7 cellular contexts compared by ENCODE assay signal in the genomic region with DNA sequence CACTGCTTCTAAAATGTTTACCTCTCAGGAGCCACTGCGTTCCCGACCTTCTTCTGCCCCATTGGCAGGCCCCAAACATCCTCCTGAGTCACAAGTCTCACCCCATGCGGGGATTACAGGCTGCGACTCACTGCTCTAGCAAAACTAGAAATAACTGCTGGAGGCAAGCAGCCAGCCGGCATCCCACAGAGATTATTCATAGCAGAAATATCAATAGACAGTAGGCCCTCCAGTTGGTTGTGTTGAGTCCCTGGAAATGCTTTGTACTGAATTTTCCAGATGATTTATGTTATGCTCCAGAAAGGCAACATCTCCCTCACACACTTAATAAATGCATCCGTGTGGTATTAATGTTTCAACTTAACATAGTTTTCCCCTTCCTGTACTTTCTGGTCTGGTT.
DNase-seq lines count a peak whose midpoint lies in the region; FAIRE-seq and TF ChIP-seq lines count a peak whose summit lies in the region.

No MANE protein-coding gene starts in this region.

- H3K27ac Mint-ChIP-seq in osteocyte (ENCODE audit: unreplicated experiment): peak overlapping the region; percentile 94

- FAIRE-seq in RCC 7860 (lab: Jason Lieb, UNC) (peak; percentile 65), GM12891 (lab: Jason Lieb, UNC) (no peak)

- no peaks in the 10 kb centered on the region for H3K27me3 ChIP-seq in fibroblast of lung (ENCODE audit: control insufficient read depth, insufficient read depth, low read length)

- H2AFZ ChIP-seq in fibroblast of lung (ENCODE audit: low read length): no peak overlapping the region

- H3K9ac ChIP-seq in fibroblast of lung (ENCODE audit: insufficient read depth, low read length): no peak overlapping the region

- no peaks in the 10 kb centered on the region for H3K9me3 ChIP-seq in fibroblast of lung (ENCODE audit: control insufficient read depth, insufficient read depth, low read depth, low read length)

- no peaks in the 10 kb centered on the region for H4K20me1 ChIP-seq in fibroblast of lung (ENCODE audit: control insufficient read depth, extremely low read depth, insufficient read depth, low read length)

- peaks cover 13% of the 10 kb centered on the region for H3K4me1 ChIP-seq in fibroblast of lung (ENCODE audit: control insufficient read depth, extremely low read depth, insufficient read depth, low read length)

- no peak overlapping the region for H3K4me3 ChIP-seq in fibroblast of lung (replicated peaks in 1 of 4; ENCODE audit: control extremely low read depth in 1 of 4, insufficient read depth in 1 of 4, low read depth in 3 of 4, low read length in 4 of 4)

- peaks cover 2% of the 10 kb centered on the region for H3K79me2 ChIP-seq in fibroblast of lung (ENCODE audit: control insufficient read depth, insufficient read depth, low read length)

- peak overlapping the region; percentile 47 for H3K27ac ChIP-seq in fibroblast of lung (ENCODE audit: insufficient read depth, low read length)

- no peak for TF ChIP-seq CTCF in fibroblast of lung (conservative IDR thresholded peaks at IDR 0.05 in 1 of 2, IDR thresholded peaks at IDR 0.05 in 1 of 2; ENCODE audit: low read depth in 1 of 2, low read length in 2 of 2)
- no peak for TF ChIP-seq CTCF in osteocyte (IDR thresholded peaks at IDR 0.05)

- H3K4me1 Mint-ChIP-seq in osteocyte (ENCODE audit: unreplicated experiment): peaks cover 60% of the 10 kb centered on the region

- DNase-seq in H4 (ENCODE audit: low spot score): peak; percentile 77
- DNase-seq in RCC 7860 (ENCODE audit: low spot score): peak; percentile 74
- DNase-seq in fibroblast of lung (ENCODE audit: low read depth in 2 of 2): peak; percentile 95 to 99
- DNase-seq in osteocyte (ENCODE audit: extremely low spot score, unreplicated experiment): peak; percentile 90
- DNase-seq in GM12891 (ENCODE audit: insufficient read length, low spot score): no peak
- DNase-seq in NCI-H2196 (lab: John Stamatoyannopoulos, UW; ENCODE audit: unreplicated experiment): no peak
- no peak for DNase-seq in NCI-H345 treated with DMSO at 0.1 percent for 48 hours (lab: John Stamatoyannopoulos, UW; ENCODE audit: unreplicated experiment)

- H3K4me3 Mint-ChIP-seq in osteocyte (ENCODE audit: unreplicated experiment): no peak overlapping the region

- no peaks in the 10 kb centered on the region for H3K9me3 Mint-ChIP-seq in osteocyte (ENCODE audit: unreplicated experiment)

- H3K36me3 ChIP-seq in fibroblast of lung (ENCODE audit: control insufficient read depth, insufficient read depth, low read length): no peaks in the 10 kb centered on the region

- H3K36me3 Mint-ChIP-seq in osteocyte (ENCODE audit: unreplicated experiment): peaks cover 15% of the 10 kb centered on the region

- peak overlapping the region; percentile 41 for H3K4me2 ChIP-seq in fibroblast of lung (ENCODE audit: extremely low read depth, insufficient read depth, low read length)

- no peak for TF ChIP-seq POLR2A in GM12891 (IDR thresholded peaks at IDR 0.05; ENCODE audit: low read depth, low read length)

- no peaks in the 10 kb centered on the region for H3K27me3 Mint-ChIP-seq in osteocyte (ENCODE audit: unreplicated experiment)

TF ChIP-seq in GM12891, 5 proteins besides CTCF, POLR2A, EP300 and RAD21:
- no peak for TF ChIP-seq SPI1 (IDR thresholded peaks at IDR 0.05; ENCODE audit: low read depth, low read length)
- TF ChIP-seq PAX5 (IDR thresholded peaks at IDR 0.05; ENCODE audit: insufficient read depth, low read length, severe bottlenecking): no peak
- TF ChIP-seq POU2F2 (IDR thresholded peaks at IDR 0.05; ENCODE audit: low read depth, low read length): no peak
- no peak for TF ChIP-seq TAF1 (IDR thresholded peaks at IDR 0.05; ENCODE audit: low read depth, low read length)
- no peak for TF ChIP-seq POLR2AphosphoS5 (IDR thresholded peaks at IDR 0.05; ENCODE audit: low read depth, low read length)

Comparison
In these comparisons a context has a peak if more than half of its experiments do, and no peak if none do; other contexts are left out.
1. DNase-seq: peak in H4 (single experiment), RCC 7860 (single experiment), fibroblast of lung (2 of 2) and osteocyte (single experiment); none in GM12891 (single experiment), NCI-H2196 (single experiment) and NCI-H345 treated with DMSO at 0.1 percent for 48 hours (single experiment).